In the genomic region with DNA sequence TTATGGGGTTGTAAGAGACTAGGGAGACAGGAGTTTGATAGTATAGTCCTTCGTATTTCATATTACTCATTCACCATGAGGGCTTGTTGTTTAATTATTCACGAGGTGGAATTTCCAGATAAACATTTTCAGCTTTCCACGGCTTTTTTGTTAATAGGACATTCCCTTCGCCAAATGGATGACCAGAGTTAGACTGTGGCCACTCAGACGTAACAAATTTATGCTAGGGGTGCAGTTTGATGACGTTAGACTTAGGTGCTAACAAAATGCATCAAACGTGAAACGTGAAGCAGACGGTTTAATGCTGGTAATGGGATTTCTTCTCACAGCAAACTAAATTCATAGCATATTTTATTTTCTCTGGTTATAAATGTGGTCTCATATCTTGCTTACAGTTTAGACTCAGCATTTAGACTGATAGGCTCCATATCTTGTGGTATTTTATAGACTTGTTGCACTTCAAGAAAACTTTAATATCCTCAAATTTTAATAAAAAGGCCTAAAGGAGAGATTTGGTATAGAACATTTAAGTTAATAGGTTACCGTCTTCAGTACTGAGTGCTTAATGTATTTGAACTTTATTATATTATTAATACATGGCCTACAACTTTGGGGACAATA, we compare ENCODE assay signal across 8 cellular contexts. TPM values are rescaled to one million over a fixed set of nuclear protein-coding genes. Genes with fewer than 3 reads are reported as not detected.
DNase-seq lines count a peak whose midpoint lies in the region; ATAC-seq and TF ChIP-seq lines count a peak whose summit lies in the region.

No MANE protein-coding gene starts in this region.

- no peak overlapping the region for H3K27ac ChIP-seq in BLaER1
- peak overlapping the region; percentile 90; the same call in 1 of the 2 replicates for H3K27ac ChIP-seq in HL-60 (replicated peaks)
- H3K27ac ChIP-seq in lower lobe of right lung: no peak overlapping the region

- H3K27me3 Mint-ChIP-seq in activated naive CD8-positive, alpha-beta T cell treated with anti-CD3 and anti-CD28 coated beads, Interleukin-2, amount 50 U/mL, for 24 hours: peaks cover 2% of the 10 kb centered on the region

- intact Hi-C loops in lower lobe of right lung (cut with DNase I): no loop called here

- H3K4me1 ChIP-seq in BLaER1: peaks cover 35% of the 10 kb centered on the region
- H3K4me1 ChIP-seq in lower lobe of right lung: peaks cover 53% of the 10 kb centered on the region

- peak overlapping the region; percentile 100 for H3K27ac Mint-ChIP-seq in activated naive CD8-positive, alpha-beta T cell treated with anti-CD3 and anti-CD28 coated beads, Interleukin-2, amount 50 U/mL, for 24 hours

- no peak for DNase-seq in HL-60 (ENCODE audit: low read depth in 1 of 2, low spot score in 1 of 2)
- no peak for DNase-seq in activated naive CD8-positive, alpha-beta T cell treated with anti-CD3 and anti-CD28 coated beads, Interleukin-2, amount 50 U/mL, for 24 hours
- DNase-seq in lower lobe of right lung: no peak
- no peak for DNase-seq in activated gamma-delta T cell treated with Interleukin-2 at 50 U/mL for 16 hours
- DNase-seq in NCI-H1048 (lab: John Stamatoyannopoulos, UW): no peak

- H3K36me3 ChIP-seq in BLaER1: peaks cover 50% of the 10 kb centered on the region
- peaks cover 40% of the 10 kb centered on the region for H3K36me3 ChIP-seq in lower lobe of right lung

- no peak for ATAC-seq in activated naive CD8-positive, alpha-beta T cell treated with anti-CD3 and anti-CD28 coated beads, Interleukin-2, amount 50 U/mL, for 24 hours
- ATAC-seq in lower lobe of right lung (no peak), GM21367 (IDR thresholded peaks at IDR 0.05; ENCODE audit: unreplicated experiment) (no peak), GM18867 (IDR thresholded peaks at IDR 0.05; ENCODE audit: unreplicated experiment) (no peak)

- peaks cover 71% of the 10 kb centered on the region for H4K20me1 ChIP-seq in BLaER1

- H3K9ac ChIP-seq in BLaER1: no peak overlapping the region; the same call in 1 of the 2 replicates

- H3K4me3 ChIP-seq in BLaER1 (peak overlapping the region; percentile 80), HL-60 (replicated peaks; ENCODE audit: insufficient read depth, low read length) (peak overlapping the region; percentile 66), lower lobe of right lung (peak overlapping the region; percentile 94)

- H3K9me3 Mint-ChIP-seq in activated naive CD8-positive, alpha-beta T cell treated with anti-CD3 and anti-CD28 coated beads, Interleukin-2, amount 50 U/mL, for 24 hours: no peaks in the 10 kb centered on the region

- TF ChIP-seq CTCF in HL-60 (IDR thresholded peaks at IDR 0.05; ENCODE audit: insufficient read depth, low read length) (no peak), lower lobe of right lung (IDR thresholded peaks at IDR 0.05) (no peak)

- peaks cover 63% of the 10 kb centered on the region for H3K36me3 Mint-ChIP-seq in activated naive CD8-positive, alpha-beta T cell treated with anti-CD3 and anti-CD28 coated beads, Interleukin-2, amount 50 U/mL, for 24 hours (ENCODE audit: low read depth)

- no peaks in the 10 kb centered on the region for H3K9me3 ChIP-seq in BLaER1
- H3K9me3 ChIP-seq in lower lobe of right lung: no peaks in the 10 kb centered on the region

- H3K4me1 Mint-ChIP-seq in activated naive CD8-positive, alpha-beta T cell treated with anti-CD3 and anti-CD28 coated beads, Interleukin-2, amount 50 U/mL, for 24 hours: peaks cover 70% of the 10 kb centered on the region

- peak overlapping the region; percentile 100 for H3K4me3 Mint-ChIP-seq in activated naive CD8-positive, alpha-beta T cell treated with anti-CD3 and anti-CD28 coated beads, Interleukin-2, amount 50 U/mL, for 24 hours

- peak overlapping the region; percentile 87 for H3K4me2 ChIP-seq in BLaER1

- H3K27me3 ChIP-seq in BLaER1: no peaks in the 10 kb centered on the region
- no peaks in the 10 kb centered on the region for H3K27me3 ChIP-seq in HL-60 (ENCODE audit: insufficient read depth, poor library complexity, severe bottlenecking)
- no peaks in the 10 kb centered on the region for H3K27me3 ChIP-seq in lower lobe of right lung (ENCODE audit: low read depth)

RNA-seq across cellular contexts. Expression of a gene that starts 2.3 kb away (rescaled TPM):
- total RNA-seq in lower lobe of right lung: 121 TPM

RNA-seq across cellular contexts. Expression of a gene that starts 51.9 kb away (rescaled TPM):
- total RNA-seq in lower lobe of right lung: 48.7 TPM
